ENCODE assay signal across 17 cellular contexts in genomic region chr15:82553846-82554245, GRCh38. TPM values are rescaled to one million over a fixed set of nuclear protein-coding genes. Genes with fewer than 3 reads are reported as not detected.
DNase-seq lines count a peak whose midpoint lies in the region; ATAC-seq and TF ChIP-seq lines count a peak whose summit lies in the region.
"Had no signal": no experiment of that assay in that cellular context is flagged by ENCODE, and none has a peak within 500 bp of the region (broad histone marks: within the 10 kb centered on the region; RNA-seq: fewer than 3 reads in every experiment).

No MANE protein-coding gene starts in this region.

- H3K4me2 ChIP-seq in mesenchymal stem cell (ENCODE audit: low read length, poor library complexity, severe bottlenecking) = no peak overlapping the region
- H3K4me2 ChIP-seq: A549 had no signal

- no peak overlapping the region for H3K23ac ChIP-seq in mesenchymal stem cell (ENCODE audit: low read length in 2 of 2)

- intact Hi-C loops in gastrocnemius medialis (cut with DNase I; ENCODE audit: low total_unique reads) (loop anchor here (5.0 kb wide), 1 partner anchor 93 kb away; the partner anchor contains the start of gene CPEB1), mucosa of descending colon (cut with DNase I, micrococcal nuclease) (no loop called here)

- TF ChIP-seq CTCF in gastrocnemius medialis (IDR thresholded peaks at IDR 0.05 in 4 of 5, conservative IDR thresholded peaks at IDR 0.05 in 1 of 5) = no peak
- no peak for TF ChIP-seq CTCF in mucosa of descending colon (IDR thresholded peaks at IDR 0.05)

- H2BK15ac ChIP-seq in mesenchymal stem cell (ENCODE audit: low read depth, poor library complexity, severe bottlenecking) = no peak overlapping the region

- H3K18ac ChIP-seq in mesenchymal stem cell (ENCODE audit: low read depth in 1 of 2, low read length in 2 of 2) = no peak overlapping the region

- H3K4me3 ChIP-seq in mesenchymal stem cell (ENCODE audit: insufficient read depth in 1 of 2, low read depth in 1 of 2, low read length in 2 of 2) (no peak overlapping the region), gastrocnemius medialis (no peak overlapping the region), mucosa of descending colon (no peak overlapping the region)
- H3K4me3 ChIP-seq: A549 had no signal

- no peak overlapping the region for H2BK12ac ChIP-seq in mesenchymal stem cell (ENCODE audit: low read length in 2 of 2)

- H3K9me3 ChIP-seq in mesenchymal stem cell (ENCODE audit: control insufficient read depth, low read length) (no peaks in the 10 kb centered on the region), gastrocnemius medialis (no peaks in the 10 kb centered on the region), mucosa of descending colon (no peaks in the 10 kb centered on the region)
- H3K9me3 ChIP-seq: A549, BE2C had no signal

- no peak overlapping the region for H3K4ac ChIP-seq in mesenchymal stem cell (ENCODE audit: low read depth in 1 of 2, low read length in 2 of 2)

- ATAC-seq in gastrocnemius medialis (no peak), mucosa of descending colon (no peak), HG02759 (IDR thresholded peaks at IDR 0.05; ENCODE audit: unreplicated experiment) (no peak)
- ATAC-seq: A549, HepG2 had no signal

- in situ Hi-C loops in gastrocnemius medialis (cut with MboI; ENCODE audit: low sequenced_read_pairs in 4 of 4) = loop anchor here in 1 of 4 donors (25.0 kb wide), 1 partner anchor 183 kb away; no protein-coding TSS in a partner anchor

- no peak overlapping the region for H2BK120ac ChIP-seq in mesenchymal stem cell (ENCODE audit: low read depth, low read length)

- H2AFZ ChIP-seq in mesenchymal stem cell (ENCODE audit: low read depth, low read length) = no peak overlapping the region

- no peak for TF ChIP-seq POLR2A in gastrocnemius medialis (IDR thresholded peaks at IDR 0.05)

- H2AK5ac ChIP-seq in mesenchymal stem cell (ENCODE audit: low read length, severe bottlenecking) = no peak overlapping the region

- H3K27ac ChIP-seq in caudate nucleus (ENCODE audit: low read depth, low read length) (peak overlapping the region; percentile 63), epithelial cell of prostate (peak overlapping the region; percentile 45), mesenchymal stem cell (ENCODE audit: low read length, poor library complexity, severe bottlenecking) (no peak overlapping the region), gastrocnemius medialis (peak overlapping the region; percentile 34 to 81 (median 58))
- H3K27ac ChIP-seq: A549, C4-2B had no signal

- H3K27me3 ChIP-seq in mesenchymal stem cell (ENCODE audit: control insufficient read depth in 1 of 2, insufficient read depth in 1 of 2, low read length in 2 of 2) = peaks cover 0 to 39% of the 10 kb centered on the region in 2 experiments
- no peaks in the 10 kb centered on the region for H3K27me3 ChIP-seq in gastrocnemius medialis
- H3K27me3 ChIP-seq: BE2C had no signal

- 80% methylated on average over 1 of the region's 1 CpG for WGBS in mesenchymal stem cell

- no peak overlapping the region for H2BK5ac ChIP-seq in mesenchymal stem cell (ENCODE audit: low read depth, low read length, poor library complexity, severe bottlenecking)

- H3K79me1 ChIP-seq in mesenchymal stem cell (replicated peaks; ENCODE audit: low read length, poor library complexity, severe bottlenecking) = no peaks in the 10 kb centered on the region

- H4K91ac ChIP-seq in mesenchymal stem cell (ENCODE audit: low read length) = no peak overlapping the region

- H3K4me1 ChIP-seq in mesenchymal stem cell (ENCODE audit: control insufficient read depth, insufficient read depth, low read depth, low read length) = no peaks in the 10 kb centered on the region
- peaks cover 19 to 34% of the 10 kb centered on the region in 2 donors for H3K4me1 ChIP-seq in gastrocnemius medialis
- H3K4me1 ChIP-seq in mucosa of descending colon (ENCODE audit: low read depth) = no peaks in the 10 kb centered on the region
- H3K4me1 ChIP-seq: A549, BE2C had no signal

- H3K14ac ChIP-seq in mesenchymal stem cell (ENCODE audit: low read length in 2 of 2) = no peak overlapping the region

- DNase-seq in caudate nucleus (lab: John Stamatoyannopoulos, UW) (no peak), epithelial cell of prostate (ENCODE audit: low read depth, low spot score) (no peak), mesenchymal stem cell (no peak), gastrocnemius medialis (no peak), mucosa of descending colon (no peak), germinal center (ENCODE audit: low spot score) (no peak), dedifferentiated amniotic fluid mesenchymal stem cell (ENCODE audit: extremely low spot score) (no peak)
- DNase-seq: BE2C; CD4-positive, alpha-beta memory T cell; DMS153; DMS79 treated with DMSO at 0.1 percent for 48 hours; EL; HCEC 1CT had no signal

- H4K8ac ChIP-seq in mesenchymal stem cell (ENCODE audit: low read length) = no peak overlapping the region

- peak overlapping the region; percentile 25 for H3K9ac ChIP-seq in mesenchymal stem cell (ENCODE audit: low read length)

- H3K36me3 ChIP-seq in mesenchymal stem cell (ENCODE audit: control insufficient read depth in 1 of 2, insufficient read depth in 2 of 2, low read depth in 1 of 2, low read length in 2 of 2) (peaks cover 0 to 78% of the 10 kb centered on the region in 2 experiments), gastrocnemius medialis (no peaks in the 10 kb centered on the region), mucosa of descending colon (ENCODE audit: low read depth) (no peaks in the 10 kb centered on the region)
- H3K36me3 ChIP-seq: BE2C had no signal

RNA-seq across cellular contexts. Expression of gene RPS17, which starts 13.6 kb away (rescaled TPM):
- 3,754 TPM for polyA plus RNA-seq in mesenchymal stem cell (2013, experiment 1 of 2)
- polyA plus RNA-seq in mesenchymal stem cell (2013, experiment 2 of 2) = 3,596 TPM
- total RNA-seq in gastrocnemius medialis (1,000 to 10,000 TPM; 1,547 to 2,112 (median 1,667) TPM), mucosa of descending colon (1,000 to 10,000 TPM in 2 of 3 donors, 100 to 1,000 TPM in 1; 921 to 1,089 (median 1,038) TPM)
